1 cellular context compared by ENCODE assay signal in genomic region chr1:169529068-169529642, GRCh38.
TF ChIP-seq lines count a peak whose summit lies in the region.

No MANE protein-coding gene starts in this region.

TF ChIP-seq in GM23338, 12 proteins besides CTCF, POLR2A, EP300 and RAD21 (continued from another document):
- no peak for TF ChIP-seq ZNF462 (CRISPR knock-in tag; IDR thresholded peaks at IDR 0.05)
- no peak for TF ChIP-seq CREB1 (CRISPR knock-in tag; IDR thresholded peaks at IDR 0.05; ENCODE audit: low read depth)
- TF ChIP-seq ETS1 (IDR thresholded peaks at IDR 0.05), result no peak
- TF ChIP-seq EZH2phosphoT487 (IDR thresholded peaks at IDR 0.05; ENCODE audit: unreplicated experiment), result no peak
- TF ChIP-seq JUNB (IDR thresholded peaks at IDR 0.05; ENCODE audit: unreplicated experiment), result no peak
- TF ChIP-seq EZH2 (IDR thresholded peaks at IDR 0.05; ENCODE audit: low read depth, unreplicated experiment), result no peak
- no peak for TF ChIP-seq ZNF114 (CRISPR knock-in tag; IDR thresholded peaks at IDR 0.05)
- no peak for TF ChIP-seq NANOG (IDR thresholded peaks at IDR 0.05; ENCODE audit: borderline replicate concordance)
- TF ChIP-seq STAT1 (IDR thresholded peaks at IDR 0.05; ENCODE audit: unreplicated experiment), result no peak
